ENCODE assay signal across 1 cellular context in the genomic region with DNA sequence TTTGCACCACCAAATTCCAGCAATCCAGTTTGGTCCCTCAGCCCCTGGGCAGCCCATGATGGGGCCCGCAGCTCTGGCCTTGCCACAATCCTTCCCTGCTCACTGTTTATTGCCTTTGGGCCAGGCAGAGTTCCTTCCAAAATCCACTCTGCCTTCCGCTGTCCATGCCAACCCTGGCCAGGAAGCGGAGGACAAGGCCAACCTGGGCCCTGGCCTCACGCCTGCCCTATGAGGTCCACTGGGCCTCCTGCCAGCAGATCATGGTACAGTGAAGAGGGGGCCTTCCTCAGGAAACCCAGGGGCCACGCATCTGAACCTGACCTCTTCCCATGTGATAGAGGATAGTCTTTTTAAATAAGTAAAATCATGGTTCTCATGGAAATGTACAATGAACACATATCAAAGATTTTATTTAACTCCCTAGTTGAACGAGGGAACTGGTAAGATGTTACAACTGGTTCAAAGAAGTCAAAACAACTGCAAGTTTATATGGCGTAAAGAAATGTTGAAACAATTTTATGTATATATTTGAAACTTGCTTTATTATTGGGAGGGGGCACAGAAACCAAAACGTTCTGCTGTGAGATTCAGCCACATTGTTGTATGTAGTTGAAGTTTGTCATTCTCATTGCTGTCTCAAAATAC.
TF ChIP-seq lines count a peak whose summit lies in the region.

No MANE protein-coding gene starts in this region.

TF ChIP-seq in HepG2, 621 proteins besides CTCF, POLR2A, EP300 and RAD21 (continued from another document):
- TF ChIP-seq, protein P1, sequence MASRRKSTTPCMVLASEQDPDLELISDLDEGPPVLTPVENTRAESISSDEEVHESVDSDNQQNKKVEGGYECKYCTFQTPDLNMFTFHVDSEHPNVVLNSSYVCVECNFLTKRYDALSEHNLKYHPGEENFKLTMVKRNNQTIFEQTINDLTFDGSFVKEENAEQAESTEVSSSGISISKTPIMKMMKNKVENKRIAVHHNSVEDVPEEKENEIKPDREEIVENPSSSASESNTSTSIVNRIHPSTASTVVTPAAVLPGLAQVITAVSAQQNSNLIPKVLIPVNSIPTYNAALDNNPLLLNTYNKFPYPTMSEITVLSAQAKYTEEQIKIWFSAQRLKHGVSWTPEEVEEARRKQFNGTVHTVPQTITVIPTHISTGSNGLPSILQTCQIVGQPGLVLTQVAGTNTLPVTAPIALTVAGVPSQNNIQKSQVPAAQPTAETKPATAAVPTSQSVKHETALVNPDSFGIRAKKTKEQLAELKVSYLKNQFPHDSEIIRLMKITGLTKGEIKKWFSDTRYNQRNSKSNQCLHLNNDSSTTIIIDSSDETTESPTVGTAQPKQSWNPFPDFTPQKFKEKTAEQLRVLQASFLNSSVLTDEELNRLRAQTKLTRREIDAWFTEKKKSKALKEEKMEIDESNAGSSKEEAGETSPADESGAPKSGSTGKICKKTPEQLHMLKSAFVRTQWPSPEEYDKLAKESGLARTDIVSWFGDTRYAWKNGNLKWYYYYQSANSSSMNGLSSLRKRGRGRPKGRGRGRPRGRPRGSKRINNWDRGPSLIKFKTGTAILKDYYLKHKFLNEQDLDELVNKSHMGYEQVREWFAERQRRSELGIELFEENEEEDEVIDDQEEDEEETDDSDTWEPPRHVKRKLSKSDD (CRISPR knock-in tag; IDR thresholded peaks at IDR 0.05; ENCODE audit: low read depth) = no peak
- no peak for TF ChIP-seq KAT8 (CRISPR knock-in tag; IDR thresholded peaks at IDR 0.05)
- no peak for TF ChIP-seq ETV5 (CRISPR knock-in tag; IDR thresholded peaks at IDR 0.05; ENCODE audit: borderline replicate concordance)
- no peak for TF ChIP-seq KDM3A (CRISPR knock-in tag; IDR thresholded peaks at IDR 0.05; ENCODE audit: low read depth)
- peak; percentile 26; the same call in 1 of the 2 replicates for TF ChIP-seq HNF4A (CRISPR knock-in tag; IDR thresholded peaks at IDR 0.05)
- TF ChIP-seq HIC2 (CRISPR knock-in tag; IDR thresholded peaks at IDR 0.05; ENCODE audit: low read depth) = peak; percentile 71
- no peak for TF ChIP-seq ZFAT (CRISPR knock-in tag; conservative IDR thresholded peaks at IDR 0.05)
